ENCODE assay signal across 8 cellular contexts in the genomic region with DNA sequence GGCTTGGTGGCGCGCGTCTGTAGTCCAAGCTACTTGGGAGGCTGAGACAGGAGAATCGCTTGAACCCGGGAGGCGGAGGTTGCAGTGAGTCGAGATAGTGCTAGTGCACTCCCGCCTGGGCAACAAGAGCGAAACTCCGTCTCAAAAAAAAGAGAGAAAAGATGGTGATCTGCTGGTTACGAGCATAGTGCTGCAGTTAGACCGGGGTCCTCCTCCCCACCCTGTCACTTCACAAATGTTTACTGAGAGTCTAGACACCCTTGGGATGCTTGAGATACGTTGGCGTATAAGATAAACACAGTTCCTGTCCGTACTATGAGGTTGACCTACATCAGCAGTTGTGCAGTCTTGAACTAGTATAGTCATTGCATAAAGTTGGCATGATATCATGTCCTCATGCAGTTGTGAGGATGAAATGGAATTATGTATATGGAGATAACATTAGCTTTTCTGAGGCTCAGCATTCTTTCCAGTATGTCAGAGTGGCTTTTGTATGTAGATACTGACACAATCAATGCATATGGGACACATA. TPM values are rescaled to one million over a fixed set of nuclear protein-coding genes. Genes with fewer than 3 reads are reported as not detected.
A peak's percentile ranks its signal among the peaks of the same experiment; 100 is the strongest.
DNase-seq lines count a peak whose midpoint lies in the region; ATAC-seq and TF ChIP-seq lines count a peak whose summit lies in the region.

No MANE protein-coding gene starts in this region.

- DNase-seq in CD14-positive monocyte (ENCODE audit: low spot score) (no peak), NT2/D1 (ENCODE audit: low read depth, low spot score) (no peak), nephron progenitor cell (no peak), NCI-H1417 (lab: John Stamatoyannopoulos, UW) (no peak), SKM-1 treated with dmso at 0.1 percent for 144 hours (lab: John Stamatoyannopoulos, UW; ENCODE audit: unreplicated experiment) (no peak), anterior cingulate cortex (lab: John Stamatoyannopoulos, UW) (no peak), NCI-H526 treated with DMSO at 0.1 percent for 48 hours (lab: John Stamatoyannopoulos, UW) (no peak)
- DNase-seq in effector memory CD8-positive, alpha-beta T cell = no peak

- intact Hi-C loops in CD14-positive monocyte (cut with micrococcal nuclease) = loop anchor here in 1 of 2 donors (5.0 kb wide), 1 partner anchor 89 kb away; a partner anchor contains a TSS

- H3K27me3 Mint-ChIP-seq in CD14-positive monocyte (ENCODE audit: low read depth in 3 of 3) (peaks cover 0 to 2% (median 0%) of the 10 kb centered on the region in 3 donors), nephron progenitor cell (ENCODE audit: low read depth, poor library complexity) (peaks cover 3% of the 10 kb centered on the region)
- H3K27me3 Mint-ChIP-seq in effector memory CD8-positive, alpha-beta T cell = no peaks in the 10 kb centered on the region

- H3K27me3 ChIP-seq in NT2/D1 (ENCODE audit: insufficient read depth, insufficient read length) = no peaks in the 10 kb centered on the region

- H3K9me3 Mint-ChIP-seq in CD14-positive monocyte (no peaks in the 10 kb centered on the region), nephron progenitor cell (no peaks in the 10 kb centered on the region)
- no peaks in the 10 kb centered on the region for H3K9me3 Mint-ChIP-seq in effector memory CD8-positive, alpha-beta T cell

- TF ChIP-seq CTCF in CD14-positive monocyte (IDR thresholded peaks at IDR 0.05) (no peak), nephron progenitor cell (IDR thresholded peaks at IDR 0.05) (no peak)

- peak overlapping the region; percentile 90 to 97 (median 95) for H3K27ac Mint-ChIP-seq in CD14-positive monocyte
- peak overlapping the region; percentile 98 to 99 for H3K27ac Mint-ChIP-seq in effector memory CD8-positive, alpha-beta T cell
- peak overlapping the region; percentile 64 for H3K27ac Mint-ChIP-seq in nephron progenitor cell

- H3K36me3 Mint-ChIP-seq in CD14-positive monocyte (peaks cover 24 to 38% of the 10 kb centered on the region in 2 donors), nephron progenitor cell (ENCODE audit: low read depth) (peaks cover 25% of the 10 kb centered on the region)
- H3K36me3 Mint-ChIP-seq in effector memory CD8-positive, alpha-beta T cell (ENCODE audit: insufficient read depth) = peaks cover 39% of the 10 kb centered on the region

- H3K4me3 Mint-ChIP-seq in CD14-positive monocyte (peak overlapping the region; percentile 97 to 99), nephron progenitor cell (peak overlapping the region; percentile 100)
- H3K4me3 Mint-ChIP-seq in effector memory CD8-positive, alpha-beta T cell = peak overlapping the region; percentile 98 to 99

- peaks cover 22% of the 10 kb centered on the region for H3K36me3 ChIP-seq in NT2/D1 (ENCODE audit: insufficient read depth, insufficient read length, low read length)

- peak overlapping the region; percentile 94 for H3K9ac ChIP-seq in NT2/D1 (ENCODE audit: insufficient read length, low read depth)

- no peaks in the 10 kb centered on the region for H3K9me3 ChIP-seq in NT2/D1 (ENCODE audit: insufficient read depth, low read length)

- peaks cover 3% of the 10 kb centered on the region for H3K4me1 ChIP-seq in NT2/D1 (ENCODE audit: insufficient read depth, insufficient read length)

- H3K4me1 Mint-ChIP-seq in CD14-positive monocyte (peaks cover 29% of the 10 kb centered on the region), nephron progenitor cell (peaks cover 30% of the 10 kb centered on the region)
- peaks cover 33% of the 10 kb centered on the region in 2 donors for H3K4me1 Mint-ChIP-seq in effector memory CD8-positive, alpha-beta T cell (ENCODE audit: low read depth in 2 of 2)

- ATAC-seq in effector memory CD8-positive, alpha-beta T cell (replicated peaks) = no peak

- peak overlapping the region; percentile 93 for H3K4me3 ChIP-seq in NT2/D1 (ENCODE audit: insufficient read length, low read depth)

RNA-seq across cellular contexts. Expression of a gene that starts 0.8 kb away (rescaled TPM):
- polyA plus RNA-seq in CD14-positive monocyte = 10 to 100 TPM in 1 of 2 donors, 1 to 10 TPM in 1; 9.4 to 10.1 TPM

RNA-seq across cellular contexts. Expression of a gene that starts 0.9 kb away (rescaled TPM):
- 10 to 100 TPM in 1 of 2 donors, 1 to 10 TPM in 1; 7.0 to 14.5 TPM for polyA plus RNA-seq in CD14-positive monocyte
